Comparison of ENCODE assay signal across 1 cellular context in the genomic region with DNA sequence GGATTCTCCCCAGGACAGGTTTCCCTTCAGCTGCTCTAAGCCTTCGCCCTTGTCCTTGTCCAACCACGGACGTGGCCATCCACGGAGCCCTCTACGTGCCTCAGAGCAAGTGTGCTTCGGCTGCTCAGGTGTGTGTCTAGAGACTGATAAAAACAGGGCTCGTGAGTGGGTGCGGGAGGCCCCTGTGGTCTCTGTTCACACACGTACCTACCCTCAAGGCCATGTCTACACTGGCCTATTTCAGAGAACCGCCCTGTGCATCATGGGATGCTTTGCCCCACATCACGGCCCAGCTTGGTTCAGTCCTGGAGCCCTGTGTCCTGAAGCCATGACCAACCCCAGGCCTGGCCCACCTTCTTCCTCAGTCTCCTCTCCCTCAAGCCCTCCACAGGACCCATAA.
TF ChIP-seq lines count a peak whose summit lies in the region.

No MANE protein-coding gene starts in this region.

TF ChIP-seq in IMR-90, 13 proteins besides CTCF, POLR2A, EP300 and RAD21:
- TF ChIP-seq BHLHE40 (IDR thresholded peaks at IDR 0.05; ENCODE audit: low read depth, low read length), result no peak
- TF ChIP-seq SMC3 (IDR thresholded peaks at IDR 0.05; ENCODE audit: low read depth, low read length), result no peak
- TF ChIP-seq RCOR1 (IDR thresholded peaks at IDR 0.05; ENCODE audit: insufficient replicate concordance, low read length), result no peak
- TF ChIP-seq, protein P1, sequence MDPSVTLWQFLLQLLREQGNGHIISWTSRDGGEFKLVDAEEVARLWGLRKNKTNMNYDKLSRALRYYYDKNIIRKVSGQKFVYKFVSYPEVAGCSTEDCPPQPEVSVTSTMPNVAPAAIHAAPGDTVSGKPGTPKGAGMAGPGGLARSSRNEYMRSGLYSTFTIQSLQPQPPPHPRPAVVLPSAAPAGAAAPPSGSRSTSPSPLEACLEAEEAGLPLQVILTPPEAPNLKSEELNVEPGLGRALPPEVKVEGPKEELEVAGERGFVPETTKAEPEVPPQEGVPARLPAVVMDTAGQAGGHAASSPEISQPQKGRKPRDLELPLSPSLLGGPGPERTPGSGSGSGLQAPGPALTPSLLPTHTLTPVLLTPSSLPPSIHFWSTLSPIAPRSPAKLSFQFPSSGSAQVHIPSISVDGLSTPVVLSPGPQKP (IDR thresholded peaks at IDR 0.05; ENCODE audit: borderline replicate concordance, low read depth, low read length), result no peak
- no peak for TF ChIP-seq MXI1 (IDR thresholded peaks at IDR 0.05; ENCODE audit: borderline replicate concordance, low read depth, low read length)
- TF ChIP-seq MAZ (IDR thresholded peaks at IDR 0.05; ENCODE audit: borderline replicate concordance, low read depth, low read length), result no peak
- TF ChIP-seq FOS (IDR thresholded peaks at IDR 0.05; ENCODE audit: low read depth, low read length), result no peak
- TF ChIP-seq, protein P2, sequence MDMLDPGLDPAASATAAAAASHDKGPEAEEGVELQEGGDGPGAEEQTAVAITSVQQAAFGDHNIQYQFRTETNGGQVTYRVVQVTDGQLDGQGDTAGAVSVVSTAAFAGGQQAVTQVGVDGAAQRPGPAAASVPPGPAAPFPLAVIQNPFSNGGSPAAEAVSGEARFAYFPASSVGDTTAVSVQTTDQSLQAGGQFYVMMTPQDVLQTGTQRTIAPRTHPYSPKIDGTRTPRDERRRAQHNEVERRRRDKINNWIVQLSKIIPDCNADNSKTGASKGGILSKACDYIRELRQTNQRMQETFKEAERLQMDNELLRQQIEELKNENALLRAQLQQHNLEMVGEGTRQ (IDR thresholded peaks at IDR 0.05; ENCODE audit: low read depth, low read length), result no peak
- no peak for TF ChIP-seq RFX5 (IDR thresholded peaks at IDR 0.05; ENCODE audit: low read depth, low read length)
- TF ChIP-seq CHD1 (IDR thresholded peaks at IDR 0.05; ENCODE audit: low read depth, low read length), result no peak
- no peak for TF ChIP-seq MAFK (IDR thresholded peaks at IDR 0.05; ENCODE audit: low read depth, low read length)
- no peak for TF ChIP-seq CEBPB (IDR thresholded peaks at IDR 0.05; ENCODE audit: low read depth, low read length)
- no peak for TF ChIP-seq NFE2L2 (IDR thresholded peaks at IDR 0.05; ENCODE audit: low read depth, low read length)
